In the genomic region with DNA sequence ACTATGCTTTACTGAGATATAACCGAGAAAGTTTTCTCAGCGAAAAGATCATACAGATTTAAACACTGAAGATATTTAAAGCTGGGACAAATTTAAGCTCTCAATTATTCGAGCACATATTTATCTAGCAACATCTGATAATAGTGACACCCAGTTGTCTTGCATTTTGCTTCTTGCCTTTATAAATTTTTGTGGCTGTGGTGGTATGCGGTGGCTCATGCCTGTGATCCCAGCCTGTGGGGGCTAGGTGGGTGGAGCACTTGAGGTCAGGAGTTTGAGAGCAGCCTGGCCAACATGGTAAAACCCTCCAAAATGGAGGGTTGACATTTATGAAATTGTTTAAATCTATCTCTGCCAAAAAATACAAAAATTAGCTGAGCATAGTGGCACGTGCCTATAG, we compare ENCODE assay signal across 13 cellular contexts.
DNase-seq lines count a peak whose midpoint lies in the region.
"Had no signal": no experiment of that assay in that cellular context is flagged by ENCODE, and none has a peak within 500 bp of the region (broad histone marks: within the 10 kb centered on the region; RNA-seq: fewer than 3 reads in every experiment).

No MANE protein-coding gene starts in this region.

- DNase-seq in Daoy (ENCODE audit: low read depth) (peak; percentile 25), HS-27A (ENCODE audit: low read depth) (peak; percentile 15), myocyte (ENCODE audit: low read depth) (peak; percentile 60), NCI-H1417 (lab: John Stamatoyannopoulos, UW) (no peak), NCI-H2196 (lab: John Stamatoyannopoulos, UW; ENCODE audit: unreplicated experiment) (no peak)
- no peak for DNase-seq in activated CD8-positive, alpha-beta memory T cell treated with anti-CD3 and anti-CD28 coated beads, Interleukin-2, amount 50 U/mL, for 48 hours
- DNase-seq: Caco-2; CD4-positive, CD25-positive, alpha-beta regulatory T cell; CD8-positive, alpha-beta T cell; DMS153; DND-41; H7; HCEC 1CT had no signal

Comparison
In these comparisons a context has a peak if more than half of its experiments do, and no peak if none do; other contexts are left out.
1. DNase-seq: peak in Daoy (single experiment), HS-27A (single experiment) and myocyte (single experiment); none in NCI-H1417 (0 of 3), NCI-H2196 (single experiment) and activated CD8-positive, alpha-beta memory T cell treated with anti-CD3 and anti-CD28 coated beads, Interleukin-2, amount 50 U/mL, for 48 hours (single experiment).